8 cellular contexts compared by ENCODE assay signal in genomic region chr10:110671788-110672579, GRCh38. TPM values are rescaled to one million over a fixed set of nuclear protein-coding genes. Genes with fewer than 3 reads are reported as not detected.
A peak's percentile ranks its signal among the peaks of the same experiment; 100 is the strongest.
DNase-seq lines count a peak whose midpoint lies in the region; ATAC-seq, FAIRE-seq and TF ChIP-seq lines count a peak whose summit lies in the region.

No MANE protein-coding gene starts in this region.

- POLR2A ChIA-PET in WTC11 (lab: Charles Lee): interaction anchor here (0.7 kb wide), 1 partner anchor 12 kb away, joined by 5 read pairs; no protein-coding TSS in a partner anchor

- no peaks in the 10 kb centered on the region for H4K20me1 ChIP-seq in keratinocyte (ENCODE audit: control insufficient read depth, extremely low read depth, insufficient read depth, low read length)

- no peaks in the 10 kb centered on the region for H3K9me3 Mint-ChIP-seq in WTC11

- no peaks in the 10 kb centered on the region for H3K36me3 Mint-ChIP-seq in WTC11

- no peaks in the 10 kb centered on the region for H3K9me1 ChIP-seq in keratinocyte (ENCODE audit: control insufficient read depth, extremely low read depth, insufficient read depth, low read length)

- H3K36me3 ChIP-seq in keratinocyte (ENCODE audit: control insufficient read depth in 2 of 2, extremely low read depth in 1 of 2, insufficient read depth in 2 of 2, low read length in 2 of 2): no peaks in the 10 kb centered on the region

- H3K27me3 ChIP-seq in keratinocyte (ENCODE audit: control insufficient read depth, extremely low read depth, insufficient read depth, low read length): no peaks in the 10 kb centered on the region

- TF ChIP-seq CTCF in GM10266 (IDR thresholded peaks at IDR 0.05; ENCODE audit: control insufficient read depth, insufficient read depth, low read depth, missing control alignments) (peak; percentile 80), WTC11 (IDR thresholded peaks at IDR 0.05) (peak; percentile 34; the same call in 1 of the 2 replicates), cardiac fibroblast (IDR thresholded peaks at IDR 0.05; ENCODE audit: low read depth, low read length) (peak; percentile 99), keratinocyte (optimal IDR thresholded peaks at IDR 0.05 in 1 of 3, IDR thresholded peaks at IDR 0.05 in 1 of 3, conservative IDR thresholded peaks at IDR 0.05 in 1 of 3; ENCODE audit: extremely low read depth in 1 of 3, insufficient read depth in 2 of 3, low read length in 3 of 3) (peak; percentile 79 to 91 (median 84))

- no peak overlapping the region for H3K27ac Mint-ChIP-seq in WTC11

- DNase-seq in GM10266 (ENCODE audit: extremely low spot score) (peak; percentile 79), GOT3 (lab: John Stamatoyannopoulos, UW) (peak; percentile 53), LHCN-M2 (ENCODE audit: low read depth) (peak; percentile 75), WTC11 (ENCODE audit: low spot score) (peak; percentile 80), cardiac fibroblast (ENCODE audit: low read depth in 2 of 2) (peak; percentile 64 to 69), keratinocyte (ENCODE audit: low read depth, low spot score) (no peak), NCI-H187 (lab: John Stamatoyannopoulos, UW) (no peak)
- DNase-seq in stimulated activated CD4-positive, alpha-beta T cell treated with anti-CD3 and anti-CD28 coated beads, Interleukin-12 subunit alpha, Interleukin-12 subunit beta, amount 100 ng/mL, for 48 hours (ENCODE audit: low read depth in 2 of 3, low spot score in 1 of 3): peak; percentile 59 to 65 (median 60)

- no peaks in the 10 kb centered on the region for H3K9me3 ChIP-seq in keratinocyte (ENCODE audit: control insufficient read depth, low read depth, low read length)

- H3K79me2 ChIP-seq in keratinocyte (ENCODE audit: control insufficient read depth, insufficient read depth, low read length): no peaks in the 10 kb centered on the region

- H3K9ac ChIP-seq in keratinocyte (ENCODE audit: control insufficient read depth, extremely low read depth, insufficient read depth, low read length): peak overlapping the region; percentile 62

- H3K4me2 ChIP-seq in keratinocyte (ENCODE audit: control insufficient read depth, extremely low read depth, insufficient read depth, low read depth, low read length): peak overlapping the region; percentile 97

- H3K4me3 Mint-ChIP-seq in WTC11: peak overlapping the region; percentile 66

- CTCF ChIA-PET in WTC11 (lab: Charles Lee): interaction anchor here (0.5 to 2.4 kb wide), 26 partner anchors 9 to 528 kb away, joined by 3 to 19 read pairs (median 4); partner anchors contain the start of genes RBM20 and SMNDC1

- H3K4me1 ChIP-seq in keratinocyte (ENCODE audit: control insufficient read depth, extremely low read depth, insufficient read depth, low read length): peaks cover 4% of the 10 kb centered on the region

- H3K4me1 Mint-ChIP-seq in WTC11: peaks cover 26% of the 10 kb centered on the region

- peak overlapping the region; percentile 95 for H2AFZ ChIP-seq in keratinocyte (ENCODE audit: control insufficient read depth, low read length)

- peak; percentile 85 for ATAC-seq in WTC11

- FAIRE-seq in keratinocyte (lab: Jason Lieb, UNC): no peak

- no peak overlapping the region for H3K27ac ChIP-seq in keratinocyte (ENCODE audit: control insufficient read depth, insufficient read depth, low read length)

- dilution Hi-C loops in keratinocyte (cut with MboI; ENCODE audit: extremely low pct_ligation_motif_present, low sequenced_read_pairs): no loop called here

- H3K4me3 ChIP-seq in cardiac fibroblast (replicated peaks in 1 of 2; ENCODE audit: low read depth in 2 of 2, low read length in 2 of 2) (peak overlapping the region; percentile 56 to 62), keratinocyte (ENCODE audit: control insufficient read depth in 2 of 3, extremely low read depth in 1 of 3, insufficient read depth in 2 of 3, low read depth in 1 of 3, low read length in 3 of 3) (peak overlapping the region; percentile 43 to 78 (median 74))

- peaks cover 77% of the 10 kb centered on the region for H3K27me3 Mint-ChIP-seq in WTC11 (ENCODE audit: low read depth)

TF ChIP-seq in WTC11, 78 proteins besides CTCF, POLR2A, EP300 and RAD21 (continues in another document):
- TF ChIP-seq ZNF281 (CRISPR knock-in tag; IDR thresholded peaks at IDR 0.05) (no peak), ZNF423 (CRISPR knock-in tag; IDR thresholded peaks at IDR 0.05) (peak; percentile 94), E2F4 (CRISPR knock-in tag; IDR thresholded peaks at IDR 0.05; ENCODE audit: borderline replicate concordance, low read depth) (no peak), PREB (CRISPR knock-in tag; IDR thresholded peaks at IDR 0.05; ENCODE audit: borderline replicate concordance) (no peak), TEAD4 (CRISPR knock-in tag; IDR thresholded peaks at IDR 0.05) (no peak), HMGXB4 (CRISPR knock-in tag; IDR thresholded peaks at IDR 0.05) (peak; percentile 62; the same call in 1 of the 2 replicates), GRHL2 (CRISPR knock-in tag; IDR thresholded peaks at IDR 0.05; ENCODE audit: insufficient replicate concordance, severe bottlenecking) (no peak), MAX (CRISPR knock-in tag; IDR thresholded peaks at IDR 0.05) (peak; percentile 45; the same call in 1 of the 2 replicates)

RNA-seq across cellular contexts. Expression of gene RBM20, which starts 27.8 kb away (rescaled TPM):
- 0.51 and 0.57 TPM in 2 replicates for total RNA-seq in LHCN-M2 (2014; rRNA removed)
- 0.50 TPM for polyA plus RNA-seq in LHCN-M2 (2012)
- total RNA-seq in WTC11 (2021): 0.37 to 0.52 TPM (median 0.41 TPM) in 3 replicates
- polyA plus RNA-seq in keratinocyte: 0.01 to 0.04 TPM (median 0.01 TPM) in 3 replicates
- not detected for polyA plus RNA-seq in keratinocyte (2011; ENCODE audit: low read depth)
- polyA plus RNA-seq in keratinocyte (2011; cell fraction: cytosol; rRNA removed): 0.01 TPM in 1 of 2 replicates, not detected in the other
- 0.08 and 0.15 TPM in 2 replicates for polyA plus RNA-seq in keratinocyte (2011; cell fraction: nucleus; rRNA removed)
- 0.02 TPM in 1 of 2 replicates, not detected in the other for polyA plus RNA-seq in keratinocyte (2012; ENCODE audit: low replicate concordance)
- not detected in 3 replicates for polyA minus RNA-seq in keratinocyte
- polyA minus RNA-seq in keratinocyte (2011; cell fraction: cytosol; rRNA and poly(A)+ RNA removed): not detected
- polyA minus RNA-seq in keratinocyte (2011; cell fraction: nucleus; rRNA and poly(A)+ RNA removed): not detected in 2 replicates

Comparison
In these comparisons a context has a peak if more than half of its experiments do, and no peak if none do; other contexts are left out.
1. DNase-seq: peak in GM10266 (single experiment), GOT3 (single experiment), LHCN-M2 (single experiment), WTC11 (single experiment), cardiac fibroblast (2 of 2) and stimulated activated CD4-positive, alpha-beta T cell treated with anti-CD3 and anti-CD28 coated beads, Interleukin-12 subunit alpha, Interleukin-12 subunit beta, amount 100 ng/mL, for 48 hours (3 of 3); none in keratinocyte (single experiment) and NCI-H187 (0 of 2).
2. CTCF ChIP-seq: peak in every context shown above with its lines; median percentile 99 in cardiac fibroblast; 84 in keratinocyte; 80 in GM10266; 34 in WTC11.